Comparison of ENCODE assay signal across 20 cellular contexts in genomic region chr21:30189763-30190162, GRCh38. TPM values are rescaled to one million over a fixed set of nuclear protein-coding genes. Genes with fewer than 3 reads are reported as not detected.
A peak's percentile ranks its signal among the peaks of the same experiment; 100 is the strongest.
DNase-seq lines count a peak whose midpoint lies in the region.
"Had no signal": no experiment of that assay in that cellular context is flagged by ENCODE, and none has a peak within 500 bp of the region (broad histone marks: within the 10 kb centered on the region; RNA-seq: fewer than 3 reads in every experiment).

No MANE protein-coding gene starts in this region.

- H3K4me3 ChIP-seq in effector memory CD4-positive, alpha-beta T cell (ENCODE audit: insufficient read depth, low read depth, low read length, poor library complexity, severe bottlenecking): no peak overlapping the region
- H3K4me3 ChIP-seq in CD8-positive, alpha-beta memory T cell (ENCODE audit: low read length): no peak overlapping the region
- H3K4me3 ChIP-seq: BLaER1 treated with 17β-estradiol and CSF1 and Interleukin-3, amounts not matched to agents 10 nM and 100 nM had no signal

- CTCF ChIA-PET in CD8-positive, alpha-beta memory T cell (lab: Charles Lee): no interaction called here

- H3K4me1 Mint-ChIP-seq in CD8-positive, alpha-beta memory T cell: no peaks in the 10 kb centered on the region
- H3K4me1 Mint-ChIP-seq: CD4-positive, CD25-positive, alpha-beta regulatory T cell had no signal

- no peaks in the 10 kb centered on the region for H3K36me3 Mint-ChIP-seq in CD8-positive, alpha-beta memory T cell
- H3K36me3 Mint-ChIP-seq: CD4-positive, CD25-positive, alpha-beta regulatory T cell had no signal

- H3K4me1 ChIP-seq in effector memory CD4-positive, alpha-beta T cell (ENCODE audit: control insufficient read depth, insufficient read depth, low read length, poor library complexity, severe bottlenecking): no peaks in the 10 kb centered on the region
- no peaks in the 10 kb centered on the region for H3K4me1 ChIP-seq in CD8-positive, alpha-beta memory T cell (ENCODE audit: insufficient read depth, low read length)
- H3K4me1 ChIP-seq: BLaER1 treated with 17β-estradiol and CSF1 and Interleukin-3, amounts not matched to agents 10 nM and 100 nM had no signal

- no peak overlapping the region for H3K27ac Mint-ChIP-seq in CD8-positive, alpha-beta memory T cell
- H3K27ac Mint-ChIP-seq: CD4-positive, CD25-positive, alpha-beta regulatory T cell; HFFc6 had no signal

- no peaks in the 10 kb centered on the region for H3K27me3 Mint-ChIP-seq in CD8-positive, alpha-beta memory T cell
- H3K27me3 Mint-ChIP-seq: CD4-positive, CD25-positive, alpha-beta regulatory T cell had no signal

- POLR2A ChIA-PET in CD8-positive, alpha-beta memory T cell (lab: Charles Lee): no interaction called here

- no peaks in the 10 kb centered on the region for H3K36me3 ChIP-seq in effector memory CD4-positive, alpha-beta T cell (ENCODE audit: control insufficient read depth, insufficient read depth, low read length)
- no peaks in the 10 kb centered on the region for H3K36me3 ChIP-seq in CD8-positive, alpha-beta memory T cell (ENCODE audit: insufficient read depth, low read length)
- H3K36me3 ChIP-seq: BLaER1 treated with 17β-estradiol and CSF1 and Interleukin-3, amounts not matched to agents 10 nM and 100 nM had no signal

- DNase-seq in NCI-H2029 (lab: John Stamatoyannopoulos, UW): peak; percentile 15
- DNase-seq in NCI-H2029 treated with DMSO at 0.1 percent for 48 hours (lab: John Stamatoyannopoulos, UW): no peak
- peak; percentile 61 for DNase-seq in NCI-H1092 treated with DMSO at 0.1 percent for 48 hours (lab: John Stamatoyannopoulos, UW)
- peak; percentile 43 for DNase-seq in NCI-H774 (lab: John Stamatoyannopoulos, UW)
- peak; percentile 7 for DNase-seq in pons (ENCODE audit: low spot score)
- no peak for DNase-seq in AG20443 (ENCODE audit: low spot score)
- no peak for DNase-seq in effector memory CD4-positive, alpha-beta T cell
- no peak for DNase-seq in CD8-positive, alpha-beta memory T cell
- DNase-seq: 8988T; Calu3; CD4-positive, CD25-positive, alpha-beta regulatory T cell; DMS 273 treated with DMSO at 0.1 percent for 48 hours; DMS79 treated with DMSO at 0.1 percent for 48 hours; EL; GDM1; HCEC 1CT; HFFc6 had no signal

- no peak overlapping the region for H3K27ac ChIP-seq in effector memory CD4-positive, alpha-beta T cell (ENCODE audit: insufficient read depth, low read length, poor library complexity, severe bottlenecking)
- no peak overlapping the region for H3K27ac ChIP-seq in CD8-positive, alpha-beta memory T cell (ENCODE audit: low read depth, low read length)
- H3K27ac ChIP-seq: BLaER1 treated with 17β-estradiol and CSF1 and Interleukin-3, amounts not matched to agents 10 nM and 100 nM; HL-60 had no signal

- no peak overlapping the region for H3K4me3 Mint-ChIP-seq in CD8-positive, alpha-beta memory T cell
- H3K4me3 Mint-ChIP-seq: CD4-positive, CD25-positive, alpha-beta regulatory T cell; HFFc6 had no signal

- H3K27me3 ChIP-seq in effector memory CD4-positive, alpha-beta T cell (replicated peaks; ENCODE audit: control insufficient read depth, insufficient read depth, low read length, poor library complexity, severe bottlenecking): no peaks in the 10 kb centered on the region
- H3K27me3 ChIP-seq in CD8-positive, alpha-beta memory T cell (ENCODE audit: insufficient read depth, low read length, poor library complexity, severe bottlenecking): no peaks in the 10 kb centered on the region
- H3K27me3 ChIP-seq: BLaER1 treated with 17β-estradiol and CSF1 and Interleukin-3, amounts not matched to agents 10 nM and 100 nM had no signal

- no peaks in the 10 kb centered on the region for H3K9me3 ChIP-seq in effector memory CD4-positive, alpha-beta T cell (ENCODE audit: control insufficient read depth, low read length)
- H3K9me3 ChIP-seq in CD8-positive, alpha-beta memory T cell (ENCODE audit: low read length): no peaks in the 10 kb centered on the region
- H3K9me3 ChIP-seq: BLaER1 treated with 17β-estradiol and CSF1 and Interleukin-3, amounts not matched to agents 10 nM and 100 nM had no signal

- peaks cover 0 to 8% (median 0%) of the 10 kb centered on the region in 5 donors for H3K9me3 Mint-ChIP-seq in CD8-positive, alpha-beta memory T cell

RNA-seq across cellular contexts. Expression of gene CLDN17, which starts 23.2 kb away (rescaled TPM):
- total RNA-seq in CD8-positive, alpha-beta memory T cell: not detected
- not detected for polyA plus RNA-seq in CD8-positive, alpha-beta memory T cell
- total RNA-seq: Calu3; CD4-positive, CD25-positive, alpha-beta regulatory T cell; H1; HFFc6 had no signal
- polyA plus RNA-seq: CD4-positive, CD25-positive, alpha-beta regulatory T cell; H1 had no signal

RNA-seq across cellular contexts. Expression of gene CLDN8, which starts 26.1 kb away (rescaled TPM):
- total RNA-seq in CD8-positive, alpha-beta memory T cell: not detected
- not detected for polyA plus RNA-seq in CD8-positive, alpha-beta memory T cell
- total RNA-seq: CD4-positive, CD25-positive, alpha-beta regulatory T cell; H1; HFFc6 had no signal
- polyA plus RNA-seq: CD4-positive, CD25-positive, alpha-beta regulatory T cell; H1 had no signal

Comparison
In these comparisons a context has a peak if more than half of its experiments do, and no peak if none do; other contexts are left out.
1. DNase-seq: peak in NCI-H2029 (single experiment), NCI-H1092 treated with DMSO at 0.1 percent for 48 hours (single experiment), NCI-H774 (single experiment) and pons (single experiment); none in NCI-H2029 treated with DMSO at 0.1 percent for 48 hours (single experiment), AG20443 (single experiment), effector memory CD4-positive, alpha-beta T cell (0 of 3) and CD8-positive, alpha-beta memory T cell (0 of 5).